ENCODE assay signal across 1 cellular context in genomic region chr16:50263060-50263909, GRCh38.
TF ChIP-seq lines count a peak whose summit lies in the region.

No MANE protein-coding gene starts in this region.

TF ChIP-seq in A549, 52 proteins besides CTCF, POLR2A, EP300 and RAD21:
- TF ChIP-seq, protein P1, sequence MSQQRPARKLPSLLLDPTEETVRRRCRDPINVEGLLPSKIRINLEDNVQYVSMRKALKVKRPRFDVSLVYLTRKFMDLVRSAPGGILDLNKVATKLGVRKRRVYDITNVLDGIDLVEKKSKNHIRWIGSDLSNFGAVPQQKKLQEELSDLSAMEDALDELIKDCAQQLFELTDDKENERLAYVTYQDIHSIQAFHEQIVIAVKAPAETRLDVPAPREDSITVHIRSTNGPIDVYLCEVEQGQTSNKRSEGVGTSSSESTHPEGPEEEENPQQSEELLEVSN (IDR thresholded peaks at IDR 0.05; ENCODE audit: borderline replicate concordance, low read depth), result no peak
- no peak for TF ChIP-seq HOXA7 (CRISPR knock-in tag; IDR thresholded peaks at IDR 0.05)
- TF ChIP-seq ZNF302 (CRISPR knock-in tag; IDR thresholded peaks at IDR 0.05), result no peak
- no peak for TF ChIP-seq NPAS2 (CRISPR knock-in tag; IDR thresholded peaks at IDR 0.05; ENCODE audit: borderline replicate concordance)
- TF ChIP-seq ATOH8 (CRISPR knock-in tag; IDR thresholded peaks at IDR 0.05; ENCODE audit: low read depth), result no peak
- no peak for TF ChIP-seq CHD2 (IDR thresholded peaks at IDR 0.05; ENCODE audit: low read length, partially characterized antibody)
- no peak for TF ChIP-seq SMC3 (IDR thresholded peaks at IDR 0.05)
